In the genomic region with DNA sequence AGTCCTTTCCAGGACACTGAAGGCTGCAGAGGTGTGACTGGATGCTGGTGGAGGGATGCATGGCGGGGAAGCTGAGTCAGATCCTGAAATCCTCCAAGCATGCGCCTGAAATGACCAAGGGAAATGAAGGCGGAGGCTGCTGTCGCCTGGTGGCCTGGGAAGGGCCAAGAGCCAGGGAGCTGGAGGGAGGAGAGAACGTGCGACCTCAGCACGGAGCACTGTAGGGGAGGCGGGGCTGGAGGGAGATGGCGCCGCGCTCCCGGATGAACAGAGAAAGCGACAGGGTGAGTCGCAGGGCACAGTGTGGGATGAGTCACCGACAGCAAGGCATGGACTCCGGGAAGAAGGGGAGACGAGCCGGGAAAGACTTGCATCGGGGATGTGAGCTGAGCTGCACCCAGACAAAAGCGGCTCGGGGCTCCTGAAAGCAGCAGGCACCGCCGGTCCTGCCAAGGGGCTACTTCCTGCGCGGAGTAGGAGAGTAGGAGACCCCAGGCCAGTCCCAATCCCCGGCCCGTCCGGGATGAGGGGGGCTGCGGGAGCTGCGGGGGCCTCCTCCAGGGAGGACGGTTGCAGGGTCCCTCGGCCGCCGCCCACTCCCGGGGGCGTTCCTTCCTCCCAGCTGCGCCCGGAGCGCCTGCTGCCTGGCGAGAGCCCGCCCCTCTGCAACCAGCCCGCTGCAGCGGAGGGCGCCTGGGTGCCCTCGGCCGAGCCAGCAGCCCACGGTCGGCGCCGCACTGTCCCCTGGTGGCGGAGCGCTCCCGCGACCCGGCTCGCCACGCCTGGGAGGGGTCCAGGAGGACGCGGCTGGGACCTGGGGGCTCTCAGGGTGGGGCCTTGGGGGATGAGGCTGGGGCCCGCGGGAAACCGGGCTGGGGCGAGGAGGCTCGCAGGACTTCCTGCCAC, we compare ENCODE assay signal across 1 cellular context.
A peak's percentile ranks its signal among the peaks of the same experiment; 100 is the strongest.
TF ChIP-seq lines count a peak whose summit lies in the region.

No MANE protein-coding gene starts in this region.

TF ChIP-seq in HepG2, 621 proteins besides CTCF, POLR2A, EP300 and RAD21 (continued from another document and continues in another):
- TF ChIP-seq, protein P1, sequence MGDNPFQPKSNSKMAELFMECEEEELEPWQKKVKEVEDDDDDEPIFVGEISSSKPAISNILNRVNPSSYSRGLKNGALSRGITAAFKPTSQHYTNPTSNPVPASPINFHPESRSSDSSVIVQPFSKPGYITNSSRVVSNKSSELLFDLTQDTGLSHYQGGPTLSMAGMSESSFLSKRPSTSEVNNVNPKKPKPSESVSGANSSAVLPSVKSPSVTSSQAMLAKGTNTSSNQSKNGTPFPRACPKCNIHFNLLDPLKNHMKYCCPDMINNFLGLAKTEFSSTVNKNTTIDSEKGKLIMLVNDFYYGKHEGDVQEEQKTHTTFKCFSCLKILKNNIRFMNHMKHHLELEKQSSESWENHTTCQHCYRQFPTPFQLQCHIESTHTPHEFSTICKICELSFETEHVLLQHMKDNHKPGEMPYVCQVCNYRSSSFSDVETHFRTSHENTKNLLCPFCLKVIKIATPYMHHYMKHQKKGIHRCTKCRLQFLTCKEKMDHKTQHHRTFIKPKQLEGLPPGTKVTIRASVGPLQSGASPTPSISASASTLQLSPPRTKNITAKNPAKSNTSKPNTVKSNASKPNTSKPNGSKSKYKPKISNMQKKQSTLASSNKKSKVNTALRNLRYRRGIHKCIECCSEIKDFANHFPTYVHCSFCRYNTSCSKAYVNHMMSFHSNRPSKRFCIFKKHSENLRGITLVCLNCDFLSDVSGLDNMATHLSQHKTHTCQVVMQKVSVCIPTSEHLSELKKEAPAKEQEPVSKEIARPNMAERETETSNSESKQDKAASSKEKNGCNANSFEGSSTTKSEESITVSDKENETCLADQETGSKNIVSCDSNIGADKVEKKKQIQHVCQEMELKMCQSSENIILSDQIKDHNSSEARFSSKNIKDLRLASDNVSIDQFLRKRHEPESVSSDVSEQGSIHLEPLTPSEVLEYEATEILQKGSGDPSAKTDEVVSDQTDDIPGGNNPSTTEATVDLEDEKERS (CRISPR knock-in tag; IDR thresholded peaks at IDR 0.05): peak; percentile 86
- TF ChIP-seq ZFP36L2 (CRISPR knock-in tag; IDR thresholded peaks at IDR 0.05): no peak
- TF ChIP-seq ZNF543 (CRISPR knock-in tag; IDR thresholded peaks at IDR 0.05): peak; percentile 79; the same call in 1 of the 2 replicates
- TF ChIP-seq ELF3 (CRISPR knock-in tag; IDR thresholded peaks at IDR 0.05): peak; percentile 61
- 0 out of 2 replicates have a peak, but pooled peaks have one; percentile 80 for TF ChIP-seq DNMT1 (CRISPR knock-in tag; IDR thresholded peaks at IDR 0.05)
- TF ChIP-seq ZSCAN9 (CRISPR knock-in tag; IDR thresholded peaks at IDR 0.05; ENCODE audit: borderline replicate concordance): peak; percentile 79; the same call in 1 of the 2 replicates
- peak; percentile 73; the same call in 1 of the 2 replicates for TF ChIP-seq ZNF724P (CRISPR knock-in tag; IDR thresholded peaks at IDR 0.05; ENCODE audit: borderline replicate concordance)
- TF ChIP-seq ZNF563 (CRISPR knock-in tag; IDR thresholded peaks at IDR 0.05): peak; percentile 99
- TF ChIP-seq ZMYM4 (CRISPR knock-in tag; IDR thresholded peaks at IDR 0.05): peak; percentile 69; the same call in 1 of the 2 replicates
- TF ChIP-seq SMAD9 (CRISPR knock-in tag; IDR thresholded peaks at IDR 0.05): no peak; the same call in 1 of the 2 replicates
- TF ChIP-seq HDAC6 (IDR thresholded peaks at IDR 0.05; ENCODE audit: low read depth, low read length): no peak
- TF ChIP-seq, protein P2, sequence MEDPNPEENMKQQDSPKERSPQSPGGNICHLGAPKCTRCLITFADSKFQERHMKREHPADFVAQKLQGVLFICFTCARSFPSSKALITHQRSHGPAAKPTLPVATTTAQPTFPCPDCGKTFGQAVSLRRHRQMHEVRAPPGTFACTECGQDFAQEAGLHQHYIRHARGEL (CRISPR knock-in tag; IDR thresholded peaks at IDR 0.05): 0 out of 2 replicates have a peak, but pooled peaks have one; percentile 65
- no peak for TF ChIP-seq ZNF24 (IDR thresholded peaks at IDR 0.05)
- peak; percentile 65 for TF ChIP-seq ZMYM3 (CRISPR knock-in tag; IDR thresholded peaks at IDR 0.05)
- TF ChIP-seq CBX2 (IDR thresholded peaks at IDR 0.05; ENCODE audit: low read depth, low read length): no peak
- TF ChIP-seq CBX2 (CRISPR knock-in tag; IDR thresholded peaks at IDR 0.05; ENCODE audit: low read depth): 0 out of 2 replicates have a peak, but pooled peaks have one; percentile 42
- TF ChIP-seq MTF2 (CRISPR knock-in tag; IDR thresholded peaks at IDR 0.05; ENCODE audit: borderline replicate concordance): peak; percentile 6; the same call in 1 of the 2 replicates
- peak; percentile 85; the same call in 1 of the 2 replicates for TF ChIP-seq IRF2 (CRISPR knock-in tag; IDR thresholded peaks at IDR 0.05)
- 0 out of 2 replicates have a peak, but pooled peaks have one; percentile 48 for TF ChIP-seq CENPT (CRISPR knock-in tag; IDR thresholded peaks at IDR 0.05; ENCODE audit: low read depth)
- TF ChIP-seq ZFX (CRISPR knock-in tag; IDR thresholded peaks at IDR 0.05; ENCODE audit: low read depth): peak; percentile 69; the same call in 1 of the 2 replicates
- peak; percentile 12; the same call in 1 of the 2 replicates for TF ChIP-seq ZNF121 (CRISPR knock-in tag; IDR thresholded peaks at IDR 0.05)
- peak; percentile 53 for TF ChIP-seq FOSL1 (CRISPR knock-in tag; IDR thresholded peaks at IDR 0.05; ENCODE audit: borderline replicate concordance)
- TF ChIP-seq CENPX (CRISPR knock-in tag; IDR thresholded peaks at IDR 0.05): no peak
- TF ChIP-seq ETV6 (CRISPR knock-in tag; conservative IDR thresholded peaks at IDR 0.05): no peak; the same call in 1 of the 2 replicates
- TF ChIP-seq, protein P3, sequence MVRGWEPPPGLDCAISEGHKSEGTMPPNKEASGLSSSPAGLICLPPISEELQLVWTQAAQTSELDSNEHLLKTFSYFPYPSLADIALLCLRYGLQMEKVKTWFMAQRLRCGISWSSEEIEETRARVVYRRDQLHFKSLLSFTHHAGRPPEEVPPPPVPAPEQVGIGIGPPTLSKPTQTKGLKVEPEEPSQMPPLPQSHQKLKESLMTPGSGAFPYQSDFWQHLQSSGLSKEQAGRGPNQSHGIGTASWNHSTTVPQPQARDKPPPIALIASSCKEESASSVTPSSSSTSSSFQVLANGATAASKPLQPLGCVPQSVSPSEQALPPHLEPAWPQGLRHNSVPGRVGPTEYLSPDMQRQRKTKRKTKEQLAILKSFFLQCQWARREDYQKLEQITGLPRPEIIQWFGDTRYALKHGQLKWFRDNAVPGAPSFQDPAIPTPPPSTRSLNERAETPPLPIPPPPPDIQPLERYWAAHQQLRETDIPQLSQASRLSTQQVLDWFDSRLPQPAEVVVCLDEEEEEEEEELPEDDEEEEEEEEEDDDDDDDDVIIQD (CRISPR knock-in tag; IDR thresholded peaks at IDR 0.05; ENCODE audit: low read depth): peak; percentile 77
- peak; percentile 92 for TF ChIP-seq ZNF619 (CRISPR knock-in tag; IDR thresholded peaks at IDR 0.05)
- peak; percentile 61; the same call in 1 of the 2 replicates for TF ChIP-seq ZNF703 (CRISPR knock-in tag; IDR thresholded peaks at IDR 0.05; ENCODE audit: borderline replicate concordance)
- TF ChIP-seq AGO2 (optimal IDR thresholded peaks at IDR 0.05; ENCODE audit: low read depth, low read length): peak; percentile 87
- no peak for TF ChIP-seq IKZF1 (IDR thresholded peaks at IDR 0.05)
- peak; percentile 63; the same call in 1 of the 2 replicates for TF ChIP-seq KDM4B (CRISPR knock-in tag; IDR thresholded peaks at IDR 0.05)
- TF ChIP-seq, protein P4, sequence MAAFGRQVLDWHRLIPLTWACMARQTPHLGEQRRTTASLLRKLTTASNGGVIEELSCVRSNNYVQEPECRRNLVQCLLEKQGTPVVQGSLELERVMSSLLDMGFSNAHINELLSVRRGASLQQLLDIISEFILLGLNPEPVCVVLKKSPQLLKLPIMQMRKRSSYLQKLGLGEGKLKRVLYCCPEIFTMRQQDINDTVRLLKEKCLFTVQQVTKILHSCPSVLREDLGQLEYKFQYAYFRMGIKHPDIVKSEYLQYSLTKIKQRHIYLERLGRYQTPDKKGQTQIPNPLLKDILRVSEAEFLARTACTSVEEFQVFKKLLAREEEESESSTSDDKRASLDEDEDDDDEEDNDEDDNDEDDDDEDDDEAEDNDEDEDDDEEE (CRISPR knock-in tag; IDR thresholded peaks at IDR 0.05): peak; percentile 98
- peak; percentile 95; the same call in 1 of the 2 replicates for TF ChIP-seq ZNF776 (CRISPR knock-in tag; IDR thresholded peaks at IDR 0.05)
- TF ChIP-seq, protein P5, sequence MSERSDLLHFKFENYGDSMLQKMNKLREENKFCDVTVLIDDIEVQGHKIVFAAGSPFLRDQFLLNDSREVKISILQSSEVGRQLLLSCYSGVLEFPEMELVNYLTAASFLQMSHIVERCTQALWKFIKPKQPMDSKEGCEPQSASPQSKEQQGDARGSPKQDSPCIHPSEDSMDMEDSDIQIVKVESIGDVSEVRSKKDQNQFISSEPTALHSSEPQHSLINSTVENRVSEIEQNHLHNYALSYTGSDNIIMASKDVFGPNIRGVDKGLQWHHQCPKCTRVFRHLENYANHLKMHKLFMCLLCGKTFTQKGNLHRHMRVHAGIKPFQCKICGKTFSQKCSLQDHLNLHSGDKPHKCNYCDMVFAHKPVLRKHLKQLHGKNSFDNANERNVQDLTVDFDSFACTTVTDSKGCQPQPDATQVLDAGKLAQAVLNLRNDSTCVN (CRISPR knock-in tag; IDR thresholded peaks at IDR 0.05; ENCODE audit: borderline replicate concordance): 0 out of 2 replicates have a peak, but pooled peaks have one; percentile 22
- no peak; the same call in none of the 2 replicates for TF ChIP-seq PHF20 (CRISPR knock-in tag; IDR thresholded peaks at IDR 0.05)
- peak; percentile 86; the same call in 1 of the 2 replicates for TF ChIP-seq ZNF780A (CRISPR knock-in tag; IDR thresholded peaks at IDR 0.05)
- TF ChIP-seq, protein P6, sequence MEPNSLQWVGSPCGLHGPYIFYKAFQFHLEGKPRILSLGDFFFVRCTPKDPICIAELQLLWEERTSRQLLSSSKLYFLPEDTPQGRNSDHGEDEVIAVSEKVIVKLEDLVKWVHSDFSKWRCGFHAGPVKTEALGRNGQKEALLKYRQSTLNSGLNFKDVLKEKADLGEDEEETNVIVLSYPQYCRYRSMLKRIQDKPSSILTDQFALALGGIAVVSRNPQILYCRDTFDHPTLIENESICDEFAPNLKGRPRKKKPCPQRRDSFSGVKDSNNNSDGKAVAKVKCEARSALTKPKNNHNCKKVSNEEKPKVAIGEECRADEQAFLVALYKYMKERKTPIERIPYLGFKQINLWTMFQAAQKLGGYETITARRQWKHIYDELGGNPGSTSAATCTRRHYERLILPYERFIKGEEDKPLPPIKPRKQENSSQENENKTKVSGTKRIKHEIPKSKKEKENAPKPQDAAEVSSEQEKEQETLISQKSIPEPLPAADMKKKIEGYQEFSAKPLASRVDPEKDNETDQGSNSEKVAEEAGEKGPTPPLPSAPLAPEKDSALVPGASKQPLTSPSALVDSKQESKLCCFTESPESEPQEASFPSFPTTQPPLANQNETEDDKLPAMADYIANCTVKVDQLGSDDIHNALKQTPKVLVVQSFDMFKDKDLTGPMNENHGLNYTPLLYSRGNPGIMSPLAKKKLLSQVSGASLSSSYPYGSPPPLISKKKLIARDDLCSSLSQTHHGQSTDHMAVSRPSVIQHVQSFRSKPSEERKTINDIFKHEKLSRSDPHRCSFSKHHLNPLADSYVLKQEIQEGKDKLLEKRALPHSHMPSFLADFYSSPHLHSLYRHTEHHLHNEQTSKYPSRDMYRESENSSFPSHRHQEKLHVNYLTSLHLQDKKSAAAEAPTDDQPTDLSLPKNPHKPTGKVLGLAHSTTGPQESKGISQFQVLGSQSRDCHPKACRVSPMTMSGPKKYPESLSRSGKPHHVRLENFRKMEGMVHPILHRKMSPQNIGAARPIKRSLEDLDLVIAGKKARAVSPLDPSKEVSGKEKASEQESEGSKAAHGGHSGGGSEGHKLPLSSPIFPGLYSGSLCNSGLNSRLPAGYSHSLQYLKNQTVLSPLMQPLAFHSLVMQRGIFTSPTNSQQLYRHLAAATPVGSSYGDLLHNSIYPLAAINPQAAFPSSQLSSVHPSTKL (CRISPR knock-in tag; IDR thresholded peaks at IDR 0.05): peak; percentile 53
- peak; percentile 78; the same call in 1 of the 2 replicates for TF ChIP-seq RFXAP (CRISPR knock-in tag; IDR thresholded peaks at IDR 0.05; ENCODE audit: borderline replicate concordance)
- TF ChIP-seq, protein P7, sequence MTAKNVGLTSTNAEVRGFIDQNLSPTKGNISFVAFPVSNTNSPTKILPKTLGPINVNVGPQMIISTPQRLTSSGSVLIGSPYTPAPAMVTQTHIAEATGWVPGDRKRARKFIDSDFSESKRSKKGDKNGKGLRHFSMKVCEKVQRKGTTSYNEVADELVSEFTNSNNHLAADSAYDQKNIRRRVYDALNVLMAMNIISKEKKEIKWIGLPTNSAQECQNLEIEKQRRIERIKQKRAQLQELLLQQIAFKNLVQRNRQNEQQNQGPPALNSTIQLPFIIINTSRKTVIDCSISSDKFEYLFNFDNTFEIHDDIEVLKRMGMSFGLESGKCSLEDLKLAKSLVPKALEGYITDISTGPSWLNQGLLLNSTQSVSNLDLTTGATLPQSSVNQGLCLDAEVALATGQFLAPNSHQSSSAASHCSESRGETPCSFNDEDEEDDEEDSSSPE (CRISPR knock-in tag; IDR thresholded peaks at IDR 0.05): peak; percentile 63
- TF ChIP-seq PHF8 (CRISPR knock-in tag; IDR thresholded peaks at IDR 0.05): peak; percentile 70
- TF ChIP-seq POLR2AphosphoS2 (IDR thresholded peaks at IDR 0.05; ENCODE audit: low read depth, low read length): no peak
- TF ChIP-seq, protein P8, sequence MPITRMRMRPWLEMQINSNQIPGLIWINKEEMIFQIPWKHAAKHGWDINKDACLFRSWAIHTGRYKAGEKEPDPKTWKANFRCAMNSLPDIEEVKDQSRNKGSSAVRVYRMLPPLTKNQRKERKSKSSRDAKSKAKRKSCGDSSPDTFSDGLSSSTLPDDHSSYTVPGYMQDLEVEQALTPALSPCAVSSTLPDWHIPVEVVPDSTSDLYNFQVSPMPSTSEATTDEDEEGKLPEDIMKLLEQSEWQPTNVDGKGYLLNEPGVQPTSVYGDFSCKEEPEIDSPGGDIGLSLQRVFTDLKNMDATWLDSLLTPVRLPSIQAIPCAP (CRISPR knock-in tag; IDR thresholded peaks at IDR 0.05; ENCODE audit: low read depth): 0 out of 2 replicates have a peak, but pooled peaks have one; percentile 23
- TF ChIP-seq ZNF235 (CRISPR knock-in tag; IDR thresholded peaks at IDR 0.05; ENCODE audit: borderline replicate concordance): peak; percentile 96; the same call in 1 of the 2 replicates
- TF ChIP-seq ZNF333 (CRISPR knock-in tag; IDR thresholded peaks at IDR 0.05; ENCODE audit: borderline replicate concordance): peak; percentile 75; the same call in 1 of the 2 replicates
- 0 out of 2 replicates have a peak, but pooled peaks have one; percentile 32 for TF ChIP-seq DPF2 (CRISPR knock-in tag; IDR thresholded peaks at IDR 0.05; ENCODE audit: borderline replicate concordance, low read depth)
- TF ChIP-seq, protein P9, sequence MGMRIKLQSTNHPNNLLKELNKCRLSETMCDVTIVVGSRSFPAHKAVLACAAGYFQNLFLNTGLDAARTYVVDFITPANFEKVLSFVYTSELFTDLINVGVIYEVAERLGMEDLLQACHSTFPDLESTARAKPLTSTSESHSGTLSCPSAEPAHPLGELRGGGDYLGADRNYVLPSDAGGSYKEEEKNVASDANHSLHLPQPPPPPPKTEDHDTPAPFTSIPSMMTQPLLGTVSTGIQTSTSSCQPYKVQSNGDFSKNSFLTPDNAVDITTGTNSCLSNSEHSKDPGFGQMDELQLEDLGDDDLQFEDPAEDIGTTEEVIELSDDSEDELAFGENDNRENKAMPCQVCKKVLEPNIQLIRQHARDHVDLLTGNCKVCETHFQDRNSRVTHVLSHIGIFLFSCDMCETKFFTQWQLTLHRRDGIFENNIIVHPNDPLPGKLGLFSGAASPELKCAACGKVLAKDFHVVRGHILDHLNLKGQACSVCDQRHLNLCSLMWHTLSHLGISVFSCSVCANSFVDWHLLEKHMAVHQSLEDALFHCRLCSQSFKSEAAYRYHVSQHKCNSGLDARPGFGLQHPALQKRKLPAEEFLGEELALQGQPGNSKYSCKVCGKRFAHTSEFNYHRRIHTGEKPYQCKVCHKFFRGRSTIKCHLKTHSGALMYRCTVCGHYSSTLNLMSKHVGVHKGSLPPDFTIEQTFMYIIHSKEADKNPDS (CRISPR knock-in tag; IDR thresholded peaks at IDR 0.05): no peak
